21 cellular contexts compared by ENCODE assay signal in genomic region chr10:100334762-100335161, GRCh38. TPM values are rescaled to one million over a fixed set of nuclear protein-coding genes. Genes with fewer than 3 reads are reported as not detected.
A peak's percentile ranks its signal among the peaks of the same experiment; 100 is the strongest.
DNase-seq lines count a peak whose midpoint lies in the region; TF ChIP-seq lines count a peak whose summit lies in the region.
"Had no signal": no experiment of that assay in that cellular context is flagged by ENCODE, and none has a peak within 500 bp of the region (broad histone marks: within the 10 kb centered on the region; RNA-seq: fewer than 3 reads in every experiment).

No MANE protein-coding gene starts in this region.

- no peaks in the 10 kb centered on the region for H4K20me1 ChIP-seq in Karpas-422 (ENCODE audit: insufficient read depth, low read depth, low read length)

- no peak for TF ChIP-seq CTCF in neutrophil (IDR thresholded peaks at IDR 0.05)

- H3K27ac ChIP-seq in neutrophil (peak overlapping the region; percentile 44), Karpas-422 (ENCODE audit: low read length) (no peak overlapping the region)

- H3K9me3 ChIP-seq in adipocyte (ENCODE audit: control insufficient read depth, low read length) (no peaks in the 10 kb centered on the region), neutrophil (no peaks in the 10 kb centered on the region), Karpas-422 (ENCODE audit: low read length) (no peaks in the 10 kb centered on the region)
- H3K9me3 ChIP-seq: BE2C had no signal

- peaks cover 29% of the 10 kb centered on the region for H3K4me1 ChIP-seq in adipocyte (ENCODE audit: control insufficient read depth, insufficient read depth, low read length)
- peaks cover 41 to 42% of the 10 kb centered on the region in 2 experiments for H3K4me1 ChIP-seq in neutrophil (ENCODE audit: control insufficient read depth in 1 of 2, insufficient read depth in 1 of 2, low read depth in 1 of 2, low read length in 1 of 2)
- H3K4me1 ChIP-seq in Karpas-422 (ENCODE audit: low read length), result peaks cover 13% of the 10 kb centered on the region
- H3K4me1 ChIP-seq: BE2C had no signal

- no peak overlapping the region for H2AFZ ChIP-seq in Karpas-422 (ENCODE audit: low read length)

- H3K27me3 ChIP-seq in adipocyte (replicated peaks; ENCODE audit: control insufficient read depth, insufficient read depth, low read length) (peaks cover 28% of the 10 kb centered on the region), neutrophil (no peaks in the 10 kb centered on the region), Karpas-422 (ENCODE audit: low read length) (no peaks in the 10 kb centered on the region)

- no peak overlapping the region for H3K4me3 ChIP-seq in adipocyte (ENCODE audit: low read length)
- no peak overlapping the region for H3K4me3 ChIP-seq in neutrophil (ENCODE audit: low read depth in 1 of 2, low read length in 1 of 2)
- no peak overlapping the region for H3K4me3 ChIP-seq in Karpas-422 (ENCODE audit: low read length)
- H3K4me3 ChIP-seq: GM12878 had no signal

- H3K36me3 ChIP-seq in adipocyte (ENCODE audit: control insufficient read depth, insufficient read depth, low read length, severe bottlenecking), result no peaks in the 10 kb centered on the region
- H3K36me3 ChIP-seq in neutrophil, result no peaks in the 10 kb centered on the region
- no peaks in the 10 kb centered on the region for H3K36me3 ChIP-seq in Karpas-422 (ENCODE audit: insufficient read depth, low read length)
- H3K36me3 ChIP-seq: BE2C had no signal

- H3K9ac ChIP-seq in adipocyte (ENCODE audit: low read length), result peak overlapping the region; percentile 25
- H3K9ac ChIP-seq in Karpas-422 (ENCODE audit: low read length), result no peak overlapping the region

- DNase-seq in adipocyte (ENCODE audit: low read depth) (peak; percentile 29), iris pigment epithelial cell (ENCODE audit: low read depth) (peak; percentile 10), UCSD-AML1 (lab: John Stamatoyannopoulos, UW; ENCODE audit: unreplicated experiment) (no peak), NCI-H2081 (lab: John Stamatoyannopoulos, UW) (no peak), NCI-H1930 (lab: John Stamatoyannopoulos, UW) (no peak), Karpas-422 (no peak)
- DNase-seq: 8988T; BE2C; C1 segment of cervical spinal cord; CD4-positive, CD25-positive, alpha-beta regulatory T cell; CD8-positive, alpha-beta memory T cell; COR-L47; DMS 273 treated with DMSO at 0.1 percent for 48 hours; DMS53; DND-41; H9 had no signal

- H3K4me2 ChIP-seq in Karpas-422 (ENCODE audit: low read depth, low read length, poor library complexity, severe bottlenecking), result no peak overlapping the region

- no peaks in the 10 kb centered on the region for H3K9me2 ChIP-seq in Karpas-422 (replicated peaks; ENCODE audit: insufficient read depth, low read length)

- H3K79me2 ChIP-seq in Karpas-422 (ENCODE audit: low read length), result no peaks in the 10 kb centered on the region

RNA-seq across cellular contexts. Expression of gene PKD2L1, which starts 4.7 kb away (rescaled TPM):
- 0.07 and 0.25 TPM in 2 replicates for total RNA-seq in Karpas-422 (2014; rRNA removed; shearing (Covaris generic); ENCODE audit: low replicate concordance)
- total RNA-seq: A673; CD4-positive, CD25-positive, alpha-beta regulatory T cell; CD8-positive, alpha-beta memory T cell; G401; HT-29 had no signal

RNA-seq across cellular contexts. Expression of gene SCD, which starts 12.3 kb away (rescaled TPM):
- total RNA-seq in Karpas-422 (2014; rRNA removed; shearing (Covaris generic); ENCODE audit: low replicate concordance), result 282 and 463 TPM in 2 replicates

RNA-seq across cellular contexts. Expression of gene BLOC1S2, which starts 48.3 kb away (rescaled TPM):
- 65.1 and 121 TPM in 2 replicates for total RNA-seq in Karpas-422 (2014; rRNA removed; shearing (Covaris generic); ENCODE audit: low replicate concordance)

Comparison
In these comparisons a context has a peak if more than half of its experiments do, and no peak if none do; other contexts are left out.
1. DNase-seq: peak in adipocyte (single experiment) and iris pigment epithelial cell (single experiment); none in UCSD-AML1 (single experiment), NCI-H2081 (0 of 2), NCI-H1930 (0 of 2) and Karpas-422 (single experiment).